ENCODE assay signal across 14 cellular contexts in genomic region chrX:997631-998137, GRCh38.
DNase-seq lines count a peak whose midpoint lies in the region; ATAC-seq and TF ChIP-seq lines count a peak whose summit lies in the region.
"Had no signal": no experiment of that assay in that cellular context is flagged by ENCODE, and none has a peak within 500 bp of the region (broad histone marks: within the 10 kb centered on the region; RNA-seq: fewer than 3 reads in every experiment).

No MANE protein-coding gene starts in this region.

- H3K4me1 ChIP-seq in iPS-18a (ENCODE audit: control insufficient read depth, low read depth, low read length), result peaks cover 4% of the 10 kb centered on the region
- H3K4me1 ChIP-seq: left lung had no signal

- POLR2A ChIA-PET in GM10248 (lab: Yijun Ruan, JAX), result no interaction called here

- no peak for TF ChIP-seq POLR2A in NB4 (IDR thresholded peaks at IDR 0.05; ENCODE audit: extremely low read depth, insufficient read length)

- no peak overlapping the region for H3K4me3 ChIP-seq in NB4 (ENCODE audit: low read depth, low read length)
- no peak overlapping the region for H3K4me3 ChIP-seq in iPS-18a (ENCODE audit: low read length)
- H3K4me3 ChIP-seq: left lung had no signal

- H3K36me3 ChIP-seq in iPS-18a (ENCODE audit: control insufficient read depth, low read depth, low read length), result no peaks in the 10 kb centered on the region
- H3K36me3 ChIP-seq: left lung had no signal

- H3K9ac ChIP-seq in iPS-18a (ENCODE audit: low read length), result peak overlapping the region; percentile 23

- ATAC-seq in GM19351 (IDR thresholded peaks at IDR 0.05; ENCODE audit: unreplicated experiment) (peak; percentile 47), GM18868 (IDR thresholded peaks at IDR 0.05; ENCODE audit: unreplicated experiment) (no peak)
- ATAC-seq: activated CD8-positive, alpha-beta T cell treated with anti-CD3 and anti-CD28 coated beads, Interleukin-2, amount 10 ng/mL, durations not matched to agents 7 days and 5 days; left lung; PC-3 had no signal

- H3K9me3 ChIP-seq in iPS-18a (ENCODE audit: control insufficient read depth, low read depth, low read length), result peaks cover 14% of the 10 kb centered on the region

- CTCF ChIA-PET in GM10248 (lab: Yijun Ruan, JAX), result no interaction called here

- H3K27me3 ChIP-seq in iPS-18a (ENCODE audit: control insufficient read depth, insufficient read depth, low read length), result no peaks in the 10 kb centered on the region
- H3K27me3 ChIP-seq: left lung had no signal

- DNase-seq in NB4 (ENCODE audit: low read depth) (peak; percentile 32), GM10248 (ENCODE audit: extremely low spot score) (no peak), occipital lobe (lab: John Stamatoyannopoulos, UW) (no peak)
- DNase-seq in NK-92 treated with Interleukin-12 subunit alpha and Interleukin-12 subunit beta, amount 100 ng/mL, for 24 hours (lab: John Stamatoyannopoulos, UW), result no peak
- DNase-seq: activated CD8-positive, alpha-beta T cell treated with anti-CD3 and anti-CD28 coated beads, Interleukin-2, amount 10 ng/mL, durations not matched to agents 7 days and 5 days; foreskin melanocyte; left lung; NCI-H2171; NCI-H526 treated with DMSO at 0.1 percent for 48 hours; PC-3; stimulated activated CD4-positive, alpha-beta T cell treated with anti-CD3 and anti-CD28 coated beads, Interleukin-4, amount 100 ng/mL, for 1 hour had no signal

- H3K27ac ChIP-seq in iPS-18a (ENCODE audit: low read length), result no peak overlapping the region
- H3K27ac ChIP-seq: left lung had no signal

- no peak for TF ChIP-seq CTCF in NB4 (IDR thresholded peaks at IDR 0.05; ENCODE audit: low read depth, low read length)
- no peak for TF ChIP-seq CTCF in GM10248 (IDR thresholded peaks at IDR 0.05; ENCODE audit: control extremely low read depth, extremely low read depth, low read depth, missing control alignments)
